Comparison of ENCODE assay signal across 16 cellular contexts in genomic region chr7:55377162-55377810, GRCh38. TPM values are rescaled to one million over a fixed set of nuclear protein-coding genes. Genes with fewer than 3 reads are reported as not detected.
A peak's percentile ranks its signal among the peaks of the same experiment; 100 is the strongest.
DNase-seq lines count a peak whose midpoint lies in the region; ATAC-seq and TF ChIP-seq lines count a peak whose summit lies in the region.
"Had no signal": no experiment of that assay in that cellular context is flagged by ENCODE, and none has a peak within 500 bp of the region (broad histone marks: within the 10 kb centered on the region; RNA-seq: fewer than 3 reads in every experiment).

No MANE protein-coding gene starts in this region.

- DNase-seq in NCI-H2227 treated with DMSO at 0.1 percent for 48 hours (lab: John Stamatoyannopoulos, UW): peak; percentile 43
- DNase-seq in left kidney (ENCODE audit: low read depth, low spot score): peak; percentile 85
- no peak for DNase-seq in left cardiac atrium
- no peak for DNase-seq in GM13977 (ENCODE audit: low spot score)
- no peak for DNase-seq in MG63
- DNase-seq: Calu3; CD8-positive, alpha-beta T cell; DMS 273 treated with DMSO at 0.1 percent for 48 hours; DMS53; DND-41; EL; HCEC 1CT had no signal

- no peak overlapping the region for H3K27ac ChIP-seq in HEK293 (ENCODE audit: extremely low read depth, low read depth, low read length)
- H3K27ac ChIP-seq: BLaER1 treated with 17β-estradiol and CSF1 and Interleukin-3, amounts not matched to agents 10 nM and 100 nM had no signal

- CTCF ChIA-PET in HEK293 (lab: Yijun Ruan, JAX): no interaction called here

- H3K36me3 ChIP-seq in HEK293 (ENCODE audit: control insufficient read depth in 2 of 2, insufficient read depth in 1 of 2, low read length in 2 of 2): no peaks in the 10 kb centered on the region
- H3K36me3 ChIP-seq in MG63: no peaks in the 10 kb centered on the region

- H3K9me3 ChIP-seq in HEK293 (ENCODE audit: control insufficient read depth, insufficient read depth, low read depth, low read length) (no peaks in the 10 kb centered on the region), MG63 (no peaks in the 10 kb centered on the region)

- in situ Hi-C loops in GM13977 (cut with MboI; ENCODE audit: low pct_unique_long_range_greater_than_20kb, low sequenced_read_pairs, unreplicated experiment): no loop called here

- POLR2A ChIA-PET in HEK293 (lab: Yijun Ruan, JAX): no interaction called here

- peaks cover 5% of the 10 kb centered on the region; the same call in 1 of the 2 replicates for H3K4me1 ChIP-seq in HEK293 (ENCODE audit: control insufficient read depth, insufficient read depth, low read length)
- H3K4me1 ChIP-seq: BLaER1 treated with 17β-estradiol and CSF1 and Interleukin-3, amounts not matched to agents 10 nM and 100 nM had no signal

- H3K27me3 ChIP-seq in MG63: no peaks in the 10 kb centered on the region
- H3K27me3 ChIP-seq: BLaER1 treated with 17β-estradiol and CSF1 and Interleukin-3, amounts not matched to agents 10 nM and 100 nM had no signal

- no peak for ATAC-seq in left cardiac atrium
- ATAC-seq: CD8-positive, alpha-beta T cell; GM12878; GM23338 had no signal

- intact Hi-C loops in left cardiac atrium (cut with DNase I): no loop called here

- TF ChIP-seq CTCF in HEK293 (tag by site-specific recombination; IDR thresholded peaks at IDR 0.05): no peak
- no peak for TF ChIP-seq CTCF in GM13977 (IDR thresholded peaks at IDR 0.05; ENCODE audit: extremely low read depth, insufficient read depth, missing control alignments)

- H3K4me3 ChIP-seq in HEK293 (ENCODE audit: low read depth, low read length) (no peak overlapping the region), MG63 (no peak overlapping the region)
- H3K4me3 ChIP-seq: BLaER1 treated with 17β-estradiol and CSF1 and Interleukin-3, amounts not matched to agents 10 nM and 100 nM; GM12878; GM23338 had no signal

TF ChIP-seq in HEK293, 187 proteins besides CTCF, POLR2A, EP300 and RAD21:
- no peak for TF ChIP-seq MZF1 (tag by site-specific recombination; IDR thresholded peaks at IDR 0.05; ENCODE audit: borderline replicate concordance)
- peak; percentile 63; the same call in 1 of the 2 replicates for TF ChIP-seq FEZF1 (tag by site-specific recombination; IDR thresholded peaks at IDR 0.05)
- peak; percentile 92 for TF ChIP-seq PRDM6 (tag by site-specific recombination; IDR thresholded peaks at IDR 0.05)
- TF ChIP-seq BCL11B (tag by site-specific recombination; IDR thresholded peaks at IDR 0.05; ENCODE audit: low read depth): peak; percentile 42; the same call in 1 of the 2 replicates
- TF ChIP-seq, protein P1, sequence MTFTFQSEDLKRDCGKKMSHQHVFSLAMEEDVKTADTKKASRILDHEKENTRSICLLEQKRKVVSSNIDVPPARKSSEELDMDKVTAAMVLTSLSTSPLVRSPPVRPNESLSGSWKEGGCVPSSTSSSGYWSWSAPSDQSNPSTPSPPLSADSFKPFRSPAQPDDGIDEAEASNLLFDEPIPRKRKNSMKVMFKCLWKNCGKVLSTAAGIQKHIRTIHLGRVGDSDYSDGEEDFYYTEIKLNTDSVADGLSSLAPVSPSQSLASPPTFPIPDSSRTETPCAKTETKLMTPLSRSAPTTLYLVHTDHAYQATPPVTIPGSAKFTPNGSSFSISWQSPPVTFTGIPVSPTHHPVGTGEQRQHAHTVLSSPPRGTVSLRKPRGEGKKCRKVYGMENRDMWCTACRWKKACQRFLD (tag by site-specific recombination; IDR thresholded peaks at IDR 0.05): no peak
- no peak for TF ChIP-seq ZNF670 (tag by site-specific recombination; IDR thresholded peaks at IDR 0.05; ENCODE audit: low read depth)
- peak; percentile 43; the same call in 1 of the 2 replicates for TF ChIP-seq PRDM4 (tag by site-specific recombination; IDR thresholded peaks at IDR 0.05)
- TF ChIP-seq, protein P2, sequence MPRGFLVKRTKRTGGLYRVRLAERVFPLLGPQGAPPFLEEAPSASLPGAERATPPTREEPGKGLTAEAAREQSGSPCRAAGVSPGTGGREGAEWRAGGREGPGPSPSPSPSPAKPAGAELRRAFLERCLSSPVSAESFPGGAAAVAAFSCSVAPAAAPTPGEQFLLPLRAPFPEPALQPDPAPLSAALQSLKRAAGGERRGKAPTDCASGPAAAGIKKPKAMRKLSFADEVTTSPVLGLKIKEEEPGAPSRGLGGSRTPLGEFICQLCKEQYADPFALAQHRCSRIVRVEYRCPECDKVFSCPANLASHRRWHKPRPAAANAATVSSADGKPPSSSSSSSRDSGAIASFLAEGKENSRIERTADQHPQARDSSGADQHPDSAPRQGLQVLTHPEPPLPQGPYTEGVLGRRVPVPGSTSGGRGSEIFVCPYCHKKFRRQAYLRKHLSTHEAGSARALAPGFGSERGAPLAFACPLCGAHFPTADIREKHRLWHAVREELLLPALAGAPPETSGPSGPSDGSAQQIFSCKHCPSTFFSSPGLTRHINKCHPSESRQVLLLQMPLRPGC (tag by site-specific recombination; IDR thresholded peaks at IDR 0.05): no peak
- peak; percentile 79 for TF ChIP-seq ZNF843 (tag by site-specific recombination; IDR thresholded peaks at IDR 0.05)

RNA-seq across cellular contexts. Expression of gene LANCL2, which starts 12.1 kb away (rescaled TPM):
- 10 to 100 TPM in 1 of 2 donors, 1 to 10 TPM in 1; 6.7 to 10.9 TPM for total RNA-seq in left cardiac atrium
- 13.8 and 25.6 TPM in 2 replicates for total RNA-seq in MG63 (2014; rRNA removed; shearing (Covaris generic); ENCODE audit: low replicate concordance)

Comparison
In these comparisons a context has a peak if more than half of its experiments do, and no peak if none do; other contexts are left out.
1. DNase-seq: peak in NCI-H2227 treated with DMSO at 0.1 percent for 48 hours (single experiment) and left kidney (single experiment); none in left cardiac atrium (single experiment), GM13977 (single experiment) and MG63 (single experiment).